7 cellular contexts compared by ENCODE assay signal in genomic region chr2:201254331-201254730, GRCh38. TPM values are rescaled to one million over a fixed set of nuclear protein-coding genes. Genes with fewer than 3 reads are reported as not detected.
DNase-seq lines count a peak whose midpoint lies in the region; ATAC-seq and TF ChIP-seq lines count a peak whose summit lies in the region.

No MANE protein-coding gene starts in this region.

- peaks cover 36% of the 10 kb centered on the region for H3K36me3 Mint-ChIP-seq in T-cell

- H2AFZ ChIP-seq in smooth muscle cell (ENCODE audit: low read depth): peak overlapping the region; percentile 54

- H3F3A ChIP-seq in smooth muscle cell (ENCODE audit: low read depth): no peaks in the 10 kb centered on the region

- peaks cover 93 to 94% (median 94%) of the 10 kb centered on the region in 3 donors for H3K4me1 Mint-ChIP-seq in T-cell

- no peaks in the 10 kb centered on the region for H3K27me3 Mint-ChIP-seq in T-cell

- no peak overlapping the region for H3K4me2 ChIP-seq in smooth muscle cell

- peak overlapping the region; percentile 58 for H3K27ac ChIP-seq in HL-60 (replicated peaks)
- peak overlapping the region; percentile 54 to 81 (median 78) for H3K27ac ChIP-seq in esophagus squamous epithelium
- no peak overlapping the region for H3K27ac ChIP-seq in smooth muscle cell (ENCODE audit: low read depth)

- peak overlapping the region; percentile 26 to 65 (median 49) for H3K4me3 Mint-ChIP-seq in T-cell

- intact Hi-C loops in esophagus squamous epithelium (cut with DNase I): no loop called here
- intact Hi-C loops in posterior vena cava (cut with DNase I): no loop called here

- no peak for TF ChIP-seq POLR2A in esophagus squamous epithelium (IDR thresholded peaks at IDR 0.05)

- 5 to 8% methylated on average over 2 to 3 of the region's 3 CpGs for WGBS in esophagus squamous epithelium, 2 donors
- WGBS in smooth muscle cell (ENCODE audit: low lambda C conversion rate): 52% methylated on average over 3 of the region's 3 CpGs

- peak overlapping the region; percentile 95 to 96 for H3K27ac Mint-ChIP-seq in T-cell

- peaks cover 6% of the 10 kb centered on the region for H3K79me2 ChIP-seq in smooth muscle cell (ENCODE audit: low read depth)

- H3K4me3 ChIP-seq in HL-60 (replicated peaks; ENCODE audit: insufficient read depth, low read length) (no peak overlapping the region), esophagus squamous epithelium (no peak overlapping the region), smooth muscle cell (no peak overlapping the region)

- POLR2A ChIA-PET in T-cell (lab: Charles Lee): no interaction called here

- TF ChIP-seq CTCF in HL-60 (IDR thresholded peaks at IDR 0.05; ENCODE audit: insufficient read depth, low read length) (no peak), esophagus squamous epithelium (IDR thresholded peaks at IDR 0.05) (no peak), smooth muscle cell (IDR thresholded peaks at IDR 0.05; ENCODE audit: borderline replicate concordance, insufficient read depth, poor library complexity, severe bottlenecking) (no peak)

- H3K4me1 ChIP-seq in esophagus squamous epithelium (peaks cover 19 to 52% (median 24%) of the 10 kb centered on the region in 3 donors), smooth muscle cell (ENCODE audit: low read depth) (no peaks in the 10 kb centered on the region)

- no peaks in the 10 kb centered on the region for H3K36me3 ChIP-seq in esophagus squamous epithelium
- no peaks in the 10 kb centered on the region for H3K36me3 ChIP-seq in smooth muscle cell (ENCODE audit: low read depth)

- DNase-seq in HL-60 (ENCODE audit: low read depth in 1 of 2, low spot score in 1 of 2): peak in 1 of 2 experiments; percentile 36
- DNase-seq in T-cell: no peak
- DNase-seq in esophagus squamous epithelium (lab: John Stamatoyannopoulos, UW): no peak
- no peak for DNase-seq in smooth muscle cell (lab: John Stamatoyannopoulos, UW; ENCODE audit: unreplicated experiment)
- no peak for DNase-seq in GDM1 (lab: John Stamatoyannopoulos, UW)
- DNase-seq in posterior vena cava (ENCODE audit: low spot score): no peak
- DNase-seq in stimulated activated CD8-positive, alpha-beta memory T cell treated with anti-CD3 and anti-CD28 coated beads, Interleukin-4, amount 100 ng/mL, for 48 hours: no peak

- ATAC-seq in T-cell (replicated peaks in 1 of 4): no peak

- H4K20me1 ChIP-seq in smooth muscle cell (ENCODE audit: low read depth): no peaks in the 10 kb centered on the region

- peaks cover 0 to 5% (median 4%) of the 10 kb centered on the region in 3 donors for H3K9me3 Mint-ChIP-seq in T-cell

- H3K9me3 ChIP-seq in esophagus squamous epithelium (no peaks in the 10 kb centered on the region), smooth muscle cell (replicated peaks; ENCODE audit: low read depth) (no peaks in the 10 kb centered on the region)

- no peak overlapping the region for H3K9ac ChIP-seq in smooth muscle cell (ENCODE audit: low read depth)

- CTCF ChIA-PET in T-cell (lab: Charles Lee): interaction anchor here in 1 of 2 donors (0.6 to 1.3 kb wide), 3 partner anchors 17 to 22 kb away, joined by 4 to 7 read pairs (median 7); no protein-coding TSS in a partner anchor

- H3K27me3 ChIP-seq in HL-60 (ENCODE audit: insufficient read depth, poor library complexity, severe bottlenecking): no peaks in the 10 kb centered on the region
- H3K27me3 ChIP-seq in esophagus squamous epithelium: no peaks in the 10 kb centered on the region
- H3K27me3 ChIP-seq in smooth muscle cell (ENCODE audit: low read depth): no peaks in the 10 kb centered on the region

RNA-seq across cellular contexts. Expression of gene CASP8, which starts 6.0 kb away (rescaled TPM):
- 100 to 1,000 TPM; 116 to 306 (median 255) TPM for total RNA-seq in T-cell
- total RNA-seq in esophagus squamous epithelium: 10 to 100 TPM; 13.8 to 28.2 (median 22.8) TPM
- 6.6 and 12.9 TPM in 2 replicates for total RNA-seq in smooth muscle cell
- 5.3 and 5.7 TPM in 2 replicates for polyA plus RNA-seq in smooth muscle cell
- 10 to 100 TPM; 11.3 to 14.8 TPM for total RNA-seq in posterior vena cava
